Comparison of ENCODE assay signal across 23 cellular contexts in the genomic region with DNA sequence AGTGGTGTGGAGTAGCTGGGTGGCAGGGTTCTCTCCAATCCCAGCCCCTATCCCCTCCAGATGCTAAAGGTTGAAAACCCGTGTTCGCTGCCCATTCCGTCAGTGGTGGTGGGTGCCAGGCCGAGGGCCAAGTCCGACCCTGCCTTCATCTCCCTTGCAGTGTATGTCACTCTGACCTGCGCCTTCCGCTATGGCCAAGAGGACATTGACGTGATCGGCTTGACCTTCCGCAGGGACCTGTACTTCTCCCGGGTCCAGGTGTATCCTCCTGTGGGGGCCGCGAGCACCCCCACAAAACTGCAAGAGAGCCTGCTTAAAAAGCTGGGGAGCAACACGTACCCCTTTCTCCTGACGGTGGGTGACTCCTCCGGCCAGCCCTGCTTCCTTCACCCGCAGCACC. TPM values are rescaled to one million over a fixed set of nuclear protein-coding genes. Genes with fewer than 3 reads are reported as not detected.
DNase-seq lines count a peak whose midpoint lies in the region; ATAC-seq and TF ChIP-seq lines count a peak whose summit lies in the region.
"Had no signal": no experiment of that assay in that cellular context is flagged by ENCODE, and none has a peak within 500 bp of the region (broad histone marks: within the 10 kb centered on the region; RNA-seq: fewer than 3 reads in every experiment).

No MANE protein-coding gene starts in this region.

- no peaks in the 10 kb centered on the region for H3K36me3 Mint-ChIP-seq in activated naive CD4-positive, alpha-beta T cell treated with anti-CD3 and anti-CD28 coated beads, Interleukin-2, amount 50 U/mL, for 24 hours
- no peaks in the 10 kb centered on the region for H3K36me3 Mint-ChIP-seq in activated naive CD4-positive, alpha-beta T cell treated with anti-CD3 and anti-CD28 coated beads, Interleukin-2, amount 50 U/mL, for 72 hours
- H3K36me3 Mint-ChIP-seq in chondrocyte (ENCODE audit: low read depth) = no peaks in the 10 kb centered on the region
- H3K36me3 Mint-ChIP-seq: CD8-positive, alpha-beta T cell had no signal

- peaks cover 3% of the 10 kb centered on the region for H3K4me1 Mint-ChIP-seq in activated naive CD4-positive, alpha-beta T cell treated with anti-CD3 and anti-CD28 coated beads, Interleukin-2, amount 50 U/mL, for 24 hours
- no peaks in the 10 kb centered on the region for H3K4me1 Mint-ChIP-seq in chondrocyte (ENCODE audit: low read depth)

- peak overlapping the region; percentile 11; the same call in 1 of the 2 replicates for H3K9ac ChIP-seq in BLaER1

- H3K9me3 ChIP-seq in BLaER1 = no peaks in the 10 kb centered on the region
- H3K9me3 ChIP-seq: A549, Caco-2 had no signal

- no peaks in the 10 kb centered on the region for H3K27me3 ChIP-seq in BLaER1

- no peaks in the 10 kb centered on the region for H3K27me3 Mint-ChIP-seq in activated naive CD4-positive, alpha-beta T cell treated with anti-CD3 and anti-CD28 coated beads, Interleukin-2, amount 50 U/mL, for 24 hours
- H3K27me3 Mint-ChIP-seq in chondrocyte (ENCODE audit: low read depth) = peaks cover 13% of the 10 kb centered on the region
- H3K27me3 Mint-ChIP-seq: B cell; CD4-positive, alpha-beta T cell had no signal

- TF ChIP-seq CTCF in chondrocyte (IDR thresholded peaks at IDR 0.05) = no peak

- H4K20me1 ChIP-seq in BLaER1 = no peaks in the 10 kb centered on the region

- H3K4me3 ChIP-seq in BLaER1 = no peak overlapping the region
- H3K4me3 ChIP-seq: A549, GM12878 had no signal

- H3K27ac ChIP-seq in BLaER1 = peak overlapping the region; percentile 32; the same call in 1 of the 2 replicates
- H3K27ac ChIP-seq: 22Rv1, A549, C4-2B had no signal

- peak overlapping the region; percentile 51 for H3K27ac Mint-ChIP-seq in activated naive CD4-positive, alpha-beta T cell treated with anti-CD3 and anti-CD28 coated beads, Interleukin-2, amount 50 U/mL, for 24 hours
- H3K27ac Mint-ChIP-seq in activated naive CD4-positive, alpha-beta T cell treated with anti-CD3 and anti-CD28 coated beads, Interleukin-2, amount 50 U/mL, for 72 hours = peak overlapping the region in 1 of 2 donors; percentile 19
- no peak overlapping the region for H3K27ac Mint-ChIP-seq in chondrocyte (ENCODE audit: unreplicated experiment)
- H3K27ac Mint-ChIP-seq: CD4-positive, alpha-beta T cell; CD8-positive, alpha-beta T cell had no signal

- DNase-seq in activated naive CD4-positive, alpha-beta T cell treated with anti-CD3 and anti-CD28 coated beads, Interleukin-2, amount 50 U/mL, for 72 hours (ENCODE audit: low spot score in 2 of 2) = no peak
- DNase-seq in chondrocyte (ENCODE audit: low spot score) = peak; percentile 60
- no peak for DNase-seq in stimulated activated CD4-positive, alpha-beta T cell treated with anti-CD3 and anti-CD28 coated beads, Interleukin-2, amount 100 ng/mL, for 24 hours
- DNase-seq: AML-193; Caco-2; Calu3; CD4-positive, alpha-beta T cell; CD8-positive, alpha-beta T cell; DMS79; DND-41; EL; GDM1 had no signal

- no peak overlapping the region for H3K4me3 Mint-ChIP-seq in activated naive CD4-positive, alpha-beta T cell treated with anti-CD3 and anti-CD28 coated beads, Interleukin-2, amount 50 U/mL, for 24 hours
- no peak overlapping the region for H3K4me3 Mint-ChIP-seq in chondrocyte (ENCODE audit: unreplicated experiment)
- H3K4me3 Mint-ChIP-seq: B cell; CD4-positive, alpha-beta T cell; CD8-positive, alpha-beta T cell had no signal

- H3K4me1 ChIP-seq in BLaER1 = peaks cover 57% of the 10 kb centered on the region
- H3K4me1 ChIP-seq: A549, Caco-2 had no signal

- H3K4me2 ChIP-seq in BLaER1 = peak overlapping the region; percentile 78
- H3K4me2 ChIP-seq: A549 had no signal

- no peaks in the 10 kb centered on the region for H3K36me3 ChIP-seq in BLaER1

- ATAC-seq in activated naive CD4-positive, alpha-beta T cell treated with anti-CD3 and anti-CD28 coated beads, Interleukin-2, amount 50 U/mL, for 72 hours = no peak
- ATAC-seq in HG03175 (IDR thresholded peaks at IDR 0.05; ENCODE audit: unreplicated experiment) = no peak
- ATAC-seq: A549; CD8-positive, alpha-beta T cell; GM12878 had no signal

- no peaks in the 10 kb centered on the region for H3K9me3 Mint-ChIP-seq in activated naive CD4-positive, alpha-beta T cell treated with anti-CD3 and anti-CD28 coated beads, Interleukin-2, amount 50 U/mL, for 24 hours
- no peaks in the 10 kb centered on the region for H3K9me3 Mint-ChIP-seq in activated naive CD4-positive, alpha-beta T cell treated with anti-CD3 and anti-CD28 coated beads, Interleukin-2, amount 50 U/mL, for 72 hours
- no peaks in the 10 kb centered on the region for H3K9me3 Mint-ChIP-seq in chondrocyte (ENCODE audit: low read depth)
- H3K9me3 Mint-ChIP-seq: CD4-positive, alpha-beta T cell; CD8-positive, alpha-beta T cell had no signal

RNA-seq across cellular contexts. Expression of gene SAG, which starts 12.9 kb away (rescaled TPM):
- under 1 TPM in 1 of 2 donors, not detected in 1; 0.05 TPM for total RNA-seq in activated naive CD4-positive, alpha-beta T cell treated with anti-CD3 and anti-CD28 coated beads, Interleukin-2, amount 50 U/mL, for 72 hours
- total RNA-seq in chondrocyte = not detected in 3 replicates
- total RNA-seq: A172, Caco-2, Calu3, Daoy, G401, GM12878 had no signal

RNA-seq across cellular contexts. Expression of gene DGKD, which starts 33.8 kb away (rescaled TPM):
- total RNA-seq in activated naive CD4-positive, alpha-beta T cell treated with anti-CD3 and anti-CD28 coated beads, Interleukin-2, amount 50 U/mL, for 72 hours = 10 to 100 TPM; 63.2 to 94.8 TPM
- 56.9 to 67.1 TPM (median 66.3 TPM) in 3 replicates for total RNA-seq in chondrocyte
